2 cellular contexts compared by ENCODE assay signal in the genomic region with DNA sequence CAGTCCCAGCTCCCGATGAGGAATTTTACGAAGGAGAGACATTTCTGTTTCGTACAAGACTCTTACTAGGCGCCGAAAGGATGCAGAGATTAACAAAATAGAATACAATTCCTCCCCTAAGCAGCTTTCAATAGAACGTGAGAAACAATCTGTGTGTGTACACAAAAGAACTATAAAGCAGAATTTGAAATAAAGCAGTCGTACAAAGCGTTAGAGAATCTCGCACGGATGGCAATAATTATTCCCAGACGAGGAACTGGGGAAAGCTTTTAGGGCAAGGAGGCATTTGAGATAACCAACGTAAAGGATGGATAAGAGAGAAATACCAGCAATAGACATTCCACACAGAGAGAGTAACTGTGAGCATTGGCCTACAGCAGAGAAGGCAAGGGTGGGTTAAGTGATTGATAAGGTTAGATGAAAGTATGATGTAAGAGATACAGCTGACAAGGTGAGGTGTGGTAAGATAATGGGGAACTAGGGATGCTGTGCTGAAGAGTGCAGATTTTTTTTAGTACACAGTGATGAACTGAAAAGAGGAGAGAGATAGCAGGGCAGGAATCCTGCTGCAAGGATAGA.
TF ChIP-seq lines count a peak whose summit lies in the region.

No MANE protein-coding gene starts in this region.

TF ChIP-seq in A549, 52 proteins besides CTCF, POLR2A, EP300 and RAD21 (continued from another document):
- TF ChIP-seq PHF8 (IDR thresholded peaks at IDR 0.05; ENCODE audit: borderline replicate concordance, low read depth) (0 out of 2 replicates have a peak, but pooled peaks have one; percentile 28), HOXB5 (CRISPR knock-in tag; IDR thresholded peaks at IDR 0.05) (no peak), TFCP2L1 (CRISPR knock-in tag; IDR thresholded peaks at IDR 0.05) (no peak)
- TF ChIP-seq, protein P1, sequence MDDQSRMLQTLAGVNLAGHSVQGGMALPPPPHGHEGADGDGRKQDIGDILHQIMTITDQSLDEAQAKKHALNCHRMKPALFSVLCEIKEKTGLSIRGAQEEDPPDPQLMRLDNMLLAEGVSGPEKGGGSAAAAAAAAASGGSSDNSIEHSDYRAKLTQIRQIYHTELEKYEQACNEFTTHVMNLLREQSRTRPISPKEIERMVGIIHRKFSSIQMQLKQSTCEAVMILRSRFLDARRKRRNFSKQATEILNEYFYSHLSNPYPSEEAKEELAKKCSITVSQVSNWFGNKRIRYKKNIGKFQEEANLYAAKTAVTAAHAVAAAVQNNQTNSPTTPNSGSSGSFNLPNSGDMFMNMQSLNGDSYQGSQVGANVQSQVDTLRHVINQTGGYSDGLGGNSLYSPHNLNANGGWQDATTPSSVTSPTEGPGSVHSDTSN (IDR thresholded peaks at IDR 0.05) = no peak
TF ChIP-seq in A549: peak in this region for 2.

TF ChIP-seq in K562, 482 proteins besides CTCF, POLR2A, EP300 and RAD21 (continued from another document):
- TF ChIP-seq PTBP1 (IDR thresholded peaks at IDR 0.05; ENCODE audit: low read depth, low read length) (no peak), DPF2 (IDR thresholded peaks at IDR 0.05) (0 out of 2 replicates have a peak, but pooled peaks have one; percentile 22), HDAC2 (IDR thresholded peaks at IDR 0.05) (0 out of 2 replicates have a peak, but pooled peaks have one; percentile 29), MAFK (IDR thresholded peaks at IDR 0.05; ENCODE audit: low read length) (no peak), SREBF2 (CRISPR knock-in tag; IDR thresholded peaks at IDR 0.05) (no peak), CEBPG (CRISPR knock-in tag; IDR thresholded peaks at IDR 0.05) (peak; percentile 35; the same call in 1 of the 2 replicates), CEBPG (tag; conservative IDR thresholded peaks at IDR 0.05 in 1 of 2, IDR thresholded peaks at IDR 0.05 in 1 of 2) (no peak), BMI1 (IDR thresholded peaks at IDR 0.05; ENCODE audit: low read length) (no peak), KDM1A (IDR thresholded peaks at IDR 0.05) (peak in 1 of 2 experiments; percentile 57; a peak in 3 of 4 replicates), ADNP (tag; IDR thresholded peaks at IDR 0.05) (no peak), MCM5 (IDR thresholded peaks at IDR 0.05; ENCODE audit: low read depth) (no peak), TRIM24 (IDR thresholded peaks at IDR 0.05) (0 out of 4 replicates have a peak, but pooled peaks of 1 of the 2 experiments have one; percentile 10), GABPB2 (CRISPR knock-in tag; conservative IDR thresholded peaks at IDR 0.05) (no peak), U2AF2 (optimal IDR thresholded peaks at IDR 0.05; ENCODE audit: low read depth, low read length) (no peak), CBFA2T3 (IDR thresholded peaks at IDR 0.05) (peak; percentile 42; the same call in 1 of the 2 replicates), TFAM (CRISPR knock-in tag; conservative IDR thresholded peaks at IDR 0.05) (no peak), CTBP1 (IDR thresholded peaks at IDR 0.05; ENCODE audit: borderline replicate concordance) (peak; percentile 47; the same call in 1 of the 2 replicates), ZEB2 (IDR thresholded peaks at IDR 0.05) (peak; percentile 80), L3MBTL2 (IDR thresholded peaks at IDR 0.05) (peak; percentile 11; the same call in 1 of the 2 replicates)
- TF ChIP-seq, protein P2, sequence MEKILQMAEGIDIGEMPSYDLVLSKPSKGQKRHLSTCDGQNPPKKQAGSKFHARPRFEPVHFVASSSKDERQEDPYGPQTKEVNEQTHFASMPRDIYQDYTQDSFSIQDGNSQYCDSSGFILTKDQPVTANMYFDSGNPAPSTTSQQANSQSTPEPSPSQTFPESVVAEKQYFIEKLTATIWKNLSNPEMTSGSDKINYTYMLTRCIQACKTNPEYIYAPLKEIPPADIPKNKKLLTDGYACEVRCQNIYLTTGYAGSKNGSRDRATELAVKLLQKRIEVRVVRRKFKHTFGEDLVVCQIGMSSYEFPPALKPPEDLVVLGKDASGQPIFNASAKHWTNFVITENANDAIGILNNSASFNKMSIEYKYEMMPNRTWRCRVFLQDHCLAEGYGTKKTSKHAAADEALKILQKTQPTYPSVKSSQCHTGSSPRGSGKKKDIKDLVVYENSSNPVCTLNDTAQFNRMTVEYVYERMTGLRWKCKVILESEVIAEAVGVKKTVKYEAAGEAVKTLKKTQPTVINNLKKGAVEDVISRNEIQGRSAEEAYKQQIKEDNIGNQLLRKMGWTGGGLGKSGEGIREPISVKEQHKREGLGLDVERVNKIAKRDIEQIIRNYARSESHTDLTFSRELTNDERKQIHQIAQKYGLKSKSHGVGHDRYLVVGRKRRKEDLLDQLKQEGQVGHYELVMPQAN (IDR thresholded peaks at IDR 0.05; ENCODE audit: borderline replicate concordance) = 0 out of 2 replicates have a peak, but pooled peaks have one; percentile 21
- TF ChIP-seq, protein P3, sequence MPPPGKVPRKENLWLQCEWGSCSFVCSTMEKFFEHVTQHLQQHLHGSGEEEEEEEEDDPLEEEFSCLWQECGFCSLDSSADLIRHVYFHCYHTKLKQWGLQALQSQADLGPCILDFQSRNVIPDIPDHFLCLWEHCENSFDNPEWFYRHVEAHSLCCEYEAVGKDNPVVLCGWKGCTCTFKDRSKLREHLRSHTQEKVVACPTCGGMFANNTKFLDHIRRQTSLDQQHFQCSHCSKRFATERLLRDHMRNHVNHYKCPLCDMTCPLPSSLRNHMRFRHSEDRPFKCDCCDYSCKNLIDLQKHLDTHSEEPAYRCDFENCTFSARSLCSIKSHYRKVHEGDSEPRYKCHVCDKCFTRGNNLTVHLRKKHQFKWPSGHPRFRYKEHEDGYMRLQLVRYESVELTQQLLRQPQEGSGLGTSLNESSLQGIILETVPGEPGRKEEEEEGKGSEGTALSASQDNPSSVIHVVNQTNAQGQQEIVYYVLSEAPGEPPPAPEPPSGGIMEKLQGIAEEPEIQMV (tag; conservative IDR thresholded peaks at IDR 0.05; ENCODE audit: low read depth) = 0 out of 2 replicates have a peak, but pooled peaks have one; percentile 8
- TF ChIP-seq, protein P4, sequence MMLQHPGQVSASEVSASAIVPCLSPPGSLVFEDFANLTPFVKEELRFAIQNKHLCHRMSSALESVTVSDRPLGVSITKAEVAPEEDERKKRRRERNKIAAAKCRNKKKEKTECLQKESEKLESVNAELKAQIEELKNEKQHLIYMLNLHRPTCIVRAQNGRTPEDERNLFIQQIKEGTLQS (IDR thresholded peaks at IDR 0.05) = peak; percentile 47
- TF ChIP-seq, protein P4 (CRISPR knock-in tag; conservative IDR thresholded peaks at IDR 0.05) = no peak
- TF ChIP-seq, protein P5, sequence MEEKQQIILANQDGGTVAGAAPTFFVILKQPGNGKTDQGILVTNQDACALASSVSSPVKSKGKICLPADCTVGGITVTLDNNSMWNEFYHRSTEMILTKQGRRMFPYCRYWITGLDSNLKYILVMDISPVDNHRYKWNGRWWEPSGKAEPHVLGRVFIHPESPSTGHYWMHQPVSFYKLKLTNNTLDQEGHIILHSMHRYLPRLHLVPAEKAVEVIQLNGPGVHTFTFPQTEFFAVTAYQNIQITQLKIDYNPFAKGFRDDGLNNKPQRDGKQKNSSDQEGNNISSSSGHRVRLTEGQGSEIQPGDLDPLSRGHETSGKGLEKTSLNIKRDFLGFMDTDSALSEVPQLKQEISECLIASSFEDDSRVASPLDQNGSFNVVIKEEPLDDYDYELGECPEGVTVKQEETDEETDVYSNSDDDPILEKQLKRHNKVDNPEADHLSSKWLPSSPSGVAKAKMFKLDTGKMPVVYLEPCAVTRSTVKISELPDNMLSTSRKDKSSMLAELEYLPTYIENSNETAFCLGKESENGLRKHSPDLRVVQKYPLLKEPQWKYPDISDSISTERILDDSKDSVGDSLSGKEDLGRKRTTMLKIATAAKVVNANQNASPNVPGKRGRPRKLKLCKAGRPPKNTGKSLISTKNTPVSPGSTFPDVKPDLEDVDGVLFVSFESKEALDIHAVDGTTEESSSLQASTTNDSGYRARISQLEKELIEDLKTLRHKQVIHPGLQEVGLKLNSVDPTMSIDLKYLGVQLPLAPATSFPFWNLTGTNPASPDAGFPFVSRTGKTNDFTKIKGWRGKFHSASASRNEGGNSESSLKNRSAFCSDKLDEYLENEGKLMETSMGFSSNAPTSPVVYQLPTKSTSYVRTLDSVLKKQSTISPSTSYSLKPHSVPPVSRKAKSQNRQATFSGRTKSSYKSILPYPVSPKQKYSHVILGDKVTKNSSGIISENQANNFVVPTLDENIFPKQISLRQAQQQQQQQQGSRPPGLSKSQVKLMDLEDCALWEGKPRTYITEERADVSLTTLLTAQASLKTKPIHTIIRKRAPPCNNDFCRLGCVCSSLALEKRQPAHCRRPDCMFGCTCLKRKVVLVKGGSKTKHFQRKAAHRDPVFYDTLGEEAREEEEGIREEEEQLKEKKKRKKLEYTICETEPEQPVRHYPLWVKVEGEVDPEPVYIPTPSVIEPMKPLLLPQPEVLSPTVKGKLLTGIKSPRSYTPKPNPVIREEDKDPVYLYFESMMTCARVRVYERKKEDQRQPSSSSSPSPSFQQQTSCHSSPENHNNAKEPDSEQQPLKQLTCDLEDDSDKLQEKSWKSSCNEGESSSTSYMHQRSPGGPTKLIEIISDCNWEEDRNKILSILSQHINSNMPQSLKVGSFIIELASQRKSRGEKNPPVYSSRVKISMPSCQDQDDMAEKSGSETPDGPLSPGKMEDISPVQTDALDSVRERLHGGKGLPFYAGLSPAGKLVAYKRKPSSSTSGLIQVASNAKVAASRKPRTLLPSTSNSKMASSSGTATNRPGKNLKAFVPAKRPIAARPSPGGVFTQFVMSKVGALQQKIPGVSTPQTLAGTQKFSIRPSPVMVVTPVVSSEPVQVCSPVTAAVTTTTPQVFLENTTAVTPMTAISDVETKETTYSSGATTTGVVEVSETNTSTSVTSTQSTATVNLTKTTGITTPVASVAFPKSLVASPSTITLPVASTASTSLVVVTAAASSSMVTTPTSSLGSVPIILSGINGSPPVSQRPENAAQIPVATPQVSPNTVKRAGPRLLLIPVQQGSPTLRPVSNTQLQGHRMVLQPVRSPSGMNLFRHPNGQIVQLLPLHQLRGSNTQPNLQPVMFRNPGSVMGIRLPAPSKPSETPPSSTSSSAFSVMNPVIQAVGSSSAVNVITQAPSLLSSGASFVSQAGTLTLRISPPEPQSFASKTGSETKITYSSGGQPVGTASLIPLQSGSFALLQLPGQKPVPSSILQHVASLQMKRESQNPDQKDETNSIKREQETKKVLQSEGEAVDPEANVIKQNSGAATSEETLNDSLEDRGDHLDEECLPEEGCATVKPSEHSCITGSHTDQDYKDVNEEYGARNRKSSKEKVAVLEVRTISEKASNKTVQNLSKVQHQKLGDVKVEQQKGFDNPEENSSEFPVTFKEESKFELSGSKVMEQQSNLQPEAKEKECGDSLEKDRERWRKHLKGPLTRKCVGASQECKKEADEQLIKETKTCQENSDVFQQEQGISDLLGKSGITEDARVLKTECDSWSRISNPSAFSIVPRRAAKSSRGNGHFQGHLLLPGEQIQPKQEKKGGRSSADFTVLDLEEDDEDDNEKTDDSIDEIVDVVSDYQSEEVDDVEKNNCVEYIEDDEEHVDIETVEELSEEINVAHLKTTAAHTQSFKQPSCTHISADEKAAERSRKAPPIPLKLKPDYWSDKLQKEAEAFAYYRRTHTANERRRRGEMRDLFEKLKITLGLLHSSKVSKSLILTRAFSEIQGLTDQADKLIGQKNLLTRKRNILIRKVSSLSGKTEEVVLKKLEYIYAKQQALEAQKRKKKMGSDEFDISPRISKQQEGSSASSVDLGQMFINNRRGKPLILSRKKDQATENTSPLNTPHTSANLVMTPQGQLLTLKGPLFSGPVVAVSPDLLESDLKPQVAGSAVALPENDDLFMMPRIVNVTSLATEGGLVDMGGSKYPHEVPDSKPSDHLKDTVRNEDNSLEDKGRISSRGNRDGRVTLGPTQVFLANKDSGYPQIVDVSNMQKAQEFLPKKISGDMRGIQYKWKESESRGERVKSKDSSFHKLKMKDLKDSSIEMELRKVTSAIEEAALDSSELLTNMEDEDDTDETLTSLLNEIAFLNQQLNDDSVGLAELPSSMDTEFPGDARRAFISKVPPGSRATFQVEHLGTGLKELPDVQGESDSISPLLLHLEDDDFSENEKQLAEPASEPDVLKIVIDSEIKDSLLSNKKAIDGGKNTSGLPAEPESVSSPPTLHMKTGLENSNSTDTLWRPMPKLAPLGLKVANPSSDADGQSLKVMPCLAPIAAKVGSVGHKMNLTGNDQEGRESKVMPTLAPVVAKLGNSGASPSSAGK (IDR thresholded peaks at IDR 0.05) = peak; percentile 12; the same call in 1 of the 2 replicates
- TF ChIP-seq, protein P6, sequence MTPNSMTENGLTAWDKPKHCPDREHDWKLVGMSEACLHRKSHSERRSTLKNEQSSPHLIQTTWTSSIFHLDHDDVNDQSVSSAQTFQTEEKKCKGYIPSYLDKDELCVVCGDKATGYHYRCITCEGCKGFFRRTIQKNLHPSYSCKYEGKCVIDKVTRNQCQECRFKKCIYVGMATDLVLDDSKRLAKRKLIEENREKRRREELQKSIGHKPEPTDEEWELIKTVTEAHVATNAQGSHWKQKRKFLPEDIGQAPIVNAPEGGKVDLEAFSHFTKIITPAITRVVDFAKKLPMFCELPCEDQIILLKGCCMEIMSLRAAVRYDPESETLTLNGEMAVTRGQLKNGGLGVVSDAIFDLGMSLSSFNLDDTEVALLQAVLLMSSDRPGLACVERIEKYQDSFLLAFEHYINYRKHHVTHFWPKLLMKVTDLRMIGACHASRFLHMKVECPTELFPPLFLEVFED (CRISPR knock-in tag; conservative IDR thresholded peaks at IDR 0.05) = no peak
- TF ChIP-seq, protein P7, sequence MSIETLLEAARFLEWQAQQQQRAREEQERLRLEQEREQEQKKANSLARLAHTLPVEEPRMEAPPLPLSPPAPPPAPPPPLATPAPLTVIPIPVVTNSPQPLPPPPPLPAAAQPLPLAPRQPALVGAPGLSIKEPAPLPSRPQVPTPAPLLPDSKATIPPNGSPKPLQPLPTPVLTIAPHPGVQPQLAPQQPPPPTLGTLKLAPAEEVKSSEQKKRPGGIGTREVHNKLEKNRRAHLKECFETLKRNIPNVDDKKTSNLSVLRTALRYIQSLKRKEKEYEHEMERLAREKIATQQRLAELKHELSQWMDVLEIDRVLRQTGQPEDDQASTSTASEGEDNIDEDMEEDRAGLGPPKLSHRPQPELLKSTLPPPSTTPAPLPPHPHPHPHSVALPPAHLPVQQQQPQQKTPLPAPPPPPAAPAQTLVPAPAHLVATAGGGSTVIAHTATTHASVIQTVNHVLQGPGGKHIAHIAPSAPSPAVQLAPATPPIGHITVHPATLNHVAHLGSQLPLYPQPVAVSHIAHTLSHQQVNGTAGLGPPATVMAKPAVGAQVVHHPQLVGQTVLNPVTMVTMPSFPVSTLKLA (conservative IDR thresholded peaks at IDR 0.05) = peak in 1 of 2 experiments; percentile 60; a peak in 1 of 4 replicates
